ENCODE assay signal across 1 cellular context in the genomic region with DNA sequence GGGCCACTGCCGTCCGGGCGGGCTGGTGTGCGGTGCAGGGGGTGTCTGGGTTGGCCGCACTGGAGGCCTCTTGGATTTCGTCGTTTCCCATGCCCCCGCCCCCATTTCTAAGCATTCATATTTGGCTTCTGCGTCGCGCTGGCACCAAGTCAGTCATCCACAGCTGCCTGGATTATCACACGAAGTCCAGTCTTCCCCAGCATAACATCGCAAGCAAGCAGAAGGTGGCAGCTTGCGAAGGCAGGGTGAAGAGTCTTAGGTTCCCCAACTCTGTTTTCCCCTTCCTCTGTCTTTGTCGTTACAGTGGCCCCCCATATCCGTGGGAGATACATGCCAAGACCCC.
TF ChIP-seq lines count a peak whose summit lies in the region.

No MANE protein-coding gene starts in this region.

TF ChIP-seq in H1, 55 proteins besides CTCF, POLR2A, EP300 and RAD21:
- TF ChIP-seq RXRA (IDR thresholded peaks at IDR 0.05; ENCODE audit: insufficient read depth, low read depth, low read length) (no peak), CBX8 (IDR thresholded peaks at IDR 0.05; ENCODE audit: borderline replicate concordance, low read depth, low read length) (no peak), CHD1 (IDR thresholded peaks at IDR 0.05; ENCODE audit: low read depth, low read length) (no peak), JUND (IDR thresholded peaks at IDR 0.05; ENCODE audit: low read length) (no peak), HDAC2 (IDR thresholded peaks at IDR 0.05; ENCODE audit: borderline replicate concordance in 1 of 2, low read depth in 2 of 2, low read length in 2 of 2) (no peak), KDM1A (IDR thresholded peaks at IDR 0.05; ENCODE audit: borderline replicate concordance, low read length) (no peak), SRF (IDR thresholded peaks at IDR 0.05; ENCODE audit: low read depth, low read length) (no peak)
- TF ChIP-seq, protein P1, sequence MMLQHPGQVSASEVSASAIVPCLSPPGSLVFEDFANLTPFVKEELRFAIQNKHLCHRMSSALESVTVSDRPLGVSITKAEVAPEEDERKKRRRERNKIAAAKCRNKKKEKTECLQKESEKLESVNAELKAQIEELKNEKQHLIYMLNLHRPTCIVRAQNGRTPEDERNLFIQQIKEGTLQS (IDR thresholded peaks at IDR 0.05; ENCODE audit: insufficient read depth, low read depth, low read length) = no peak
TF ChIP-seq in H1: peak in this region for 0.
